8 cellular contexts compared by ENCODE assay signal in the genomic region with DNA sequence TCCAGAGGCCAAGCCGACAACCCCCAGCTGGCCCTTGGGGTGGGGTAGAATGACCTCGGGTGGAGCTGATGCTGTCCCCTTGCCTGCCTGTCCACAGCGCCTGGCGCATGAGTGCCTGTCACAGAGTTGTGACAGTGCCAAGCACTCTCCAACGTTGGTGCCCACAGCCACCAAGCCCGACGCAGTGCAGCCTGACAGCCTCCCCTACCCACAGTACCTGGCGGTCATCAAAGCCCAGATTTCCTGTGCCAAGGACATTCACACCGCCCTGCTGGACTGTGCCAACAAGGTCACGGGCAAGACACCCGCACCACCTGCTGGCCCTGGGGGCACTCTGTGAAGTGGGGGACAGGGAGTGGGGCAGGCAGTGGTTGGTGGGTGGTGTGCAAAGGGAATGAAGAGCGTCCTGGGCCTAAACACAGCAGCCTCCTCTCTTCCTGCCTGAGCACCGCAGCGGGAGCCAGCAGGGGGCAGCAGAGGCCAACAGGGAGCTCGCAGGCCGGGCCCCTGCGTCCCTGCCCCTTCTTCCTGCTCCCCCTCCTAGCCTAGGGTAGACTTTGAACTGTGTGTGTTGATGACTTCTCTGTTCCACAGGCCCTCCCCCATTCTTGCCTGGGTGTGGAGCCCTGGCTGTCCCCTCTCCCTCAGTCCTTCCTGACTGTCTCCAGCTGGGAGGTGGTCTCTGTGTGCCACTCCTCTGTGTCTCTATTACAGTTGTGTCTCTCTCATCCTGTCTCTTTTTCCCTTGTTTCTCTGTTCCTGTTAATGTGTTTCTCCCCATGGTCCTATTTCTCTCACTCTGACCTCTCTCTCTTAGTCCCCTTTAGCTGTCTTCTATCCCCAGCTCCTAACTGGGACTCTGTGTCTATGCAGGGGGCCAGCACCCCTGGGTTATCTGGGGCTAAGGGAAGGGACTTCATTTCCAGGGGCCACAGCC. TPM values are rescaled to one million over a fixed set of nuclear protein-coding genes. Genes with fewer than 3 reads are reported as not detected.
DNase-seq lines count a peak whose midpoint lies in the region; ATAC-seq and TF ChIP-seq lines count a peak whose summit lies in the region.

No MANE protein-coding gene starts in this region.

- H3K4me3 Mint-ChIP-seq in activated T-cell treated with anti-CD3 and anti-CD28 coated beads, Interleukin-2, amount 50 U/mL, for 4 hours: peak overlapping the region; percentile 64
- peak overlapping the region; percentile 55 to 84 (median 76) for H3K4me3 Mint-ChIP-seq in naive B cell
- peak overlapping the region; percentile 47 to 55 for H3K4me3 Mint-ChIP-seq in stimulated activated naive B cell treated with anti-CD40 and anti-IgM and Interleukin-4, amounts not matched to agents 10 μg/mL and 1 μg/mL and 100 μg/mL, for 72 hours

- intact Hi-C loops in A673 (cut with micrococcal nuclease; ENCODE audit: unreplicated experiment): loop anchor here (1.0 kb wide), 1 partner anchor 15 kb away; a partner anchor contains a TSS

- POLR2A ChIA-PET in A673 (lab: Charles Lee; ENCODE audit: low non-redundant PET): interaction anchor here (1.3 kb wide), 1 partner anchor 38 kb away, joined by 5 read pairs; a partner anchor contains a TSS

- ATAC-seq in GM18858 (IDR thresholded peaks at IDR 0.05; ENCODE audit: unreplicated experiment): peak; percentile 29
- ATAC-seq in activated T-cell treated with anti-CD3 and anti-CD28 coated beads, Interleukin-2, amount 50 U/mL, for 4 hours: peak; percentile 55 to 56
- peak; percentile 75 for ATAC-seq in esophagus mucosa
- peak; percentile 60 to 69 for ATAC-seq in naive B cell (ENCODE audit: low read depth in 2 of 2)
- peak; percentile 63 to 67 for ATAC-seq in stimulated activated naive B cell treated with anti-CD40 and anti-IgM and Interleukin-4, amounts not matched to agents 10 μg/mL and 1 μg/mL and 100 μg/mL, for 72 hours (replicated peaks)

- no peaks in the 10 kb centered on the region for H3K27me3 Mint-ChIP-seq in activated T-cell treated with anti-CD3 and anti-CD28 coated beads, Interleukin-2, amount 50 U/mL, for 4 hours (ENCODE audit: low read depth)
- H3K27me3 Mint-ChIP-seq in naive B cell: no peaks in the 10 kb centered on the region
- no peaks in the 10 kb centered on the region for H3K27me3 Mint-ChIP-seq in stimulated activated naive B cell treated with anti-CD40 and anti-IgM and Interleukin-4, amounts not matched to agents 10 μg/mL and 1 μg/mL and 100 μg/mL, for 72 hours

- no peak for TF ChIP-seq EP300 in Ishikawa (IDR thresholded peaks at IDR 0.05; ENCODE audit: borderline replicate concordance)

- H3K9me3 Mint-ChIP-seq in activated T-cell treated with anti-CD3 and anti-CD28 coated beads, Interleukin-2, amount 50 U/mL, for 4 hours: no peaks in the 10 kb centered on the region
- peaks cover 0 to 1% (median 0%) of the 10 kb centered on the region in 7 donors for H3K9me3 Mint-ChIP-seq in naive B cell
- H3K9me3 Mint-ChIP-seq in stimulated activated naive B cell treated with anti-CD40 and anti-IgM and Interleukin-4, amounts not matched to agents 10 μg/mL and 1 μg/mL and 100 μg/mL, for 72 hours: peaks cover 0 to 4% of the 10 kb centered on the region in 2 donors

- peak; percentile 82 for TF ChIP-seq RAD21 in Ishikawa (IDR thresholded peaks at IDR 0.05; ENCODE audit: low read depth)

- no peak overlapping the region for H3K4me3 ChIP-seq in A673 (ENCODE audit: low read depth, low read length, poor library complexity, severe bottlenecking)
- H3K4me3 ChIP-seq in Peyer's patch: peak overlapping the region in 2 of 4 donors; percentile 13 to 38

- H3K36me3 Mint-ChIP-seq in activated T-cell treated with anti-CD3 and anti-CD28 coated beads, Interleukin-2, amount 50 U/mL, for 4 hours (ENCODE audit: insufficient read depth): peaks cover 18% of the 10 kb centered on the region
- H3K36me3 Mint-ChIP-seq in naive B cell: peaks cover 0 to 7% of the 10 kb centered on the region in 2 donors
- H3K36me3 Mint-ChIP-seq in stimulated activated naive B cell treated with anti-CD40 and anti-IgM and Interleukin-4, amounts not matched to agents 10 μg/mL and 1 μg/mL and 100 μg/mL, for 72 hours: peaks cover 36 to 41% of the 10 kb centered on the region in 2 donors

- no TSS peak for BruUV-seq in A673 (replicated peaks; lab: Mats Ljungman, UMichigan)

- H3K27ac ChIP-seq in A673 (ENCODE audit: low read depth, low read length, poor library complexity, severe bottlenecking): peak overlapping the region; percentile 33
- peak overlapping the region; percentile 98 to 100 (median 100) for H3K27ac ChIP-seq in Peyer's patch

- peak; percentile 94 for TF ChIP-seq CTCF in A673 (conservative IDR thresholded peaks at IDR 0.05; ENCODE audit: low read depth, low read length)
- TF ChIP-seq CTCF in Peyer's patch (IDR thresholded peaks at IDR 0.05): peak; percentile 95 to 100 (median 99)

- peak; percentile 92 to 96 for TF ChIP-seq POLR2A in Peyer's patch (IDR thresholded peaks at IDR 0.05)

- H3K9me3 ChIP-seq in A673 (ENCODE audit: low read depth, low read length, poor library complexity, severe bottlenecking) (no peaks in the 10 kb centered on the region), Peyer's patch (no peaks in the 10 kb centered on the region)

- peaks cover 15% of the 10 kb centered on the region for H3K4me1 ChIP-seq in A673 (ENCODE audit: insufficient read depth, low read length, poor library complexity, severe bottlenecking)
- peaks cover 20 to 53% (median 41%) of the 10 kb centered on the region in 4 donors for H3K4me1 ChIP-seq in Peyer's patch

- DNase-seq in A673 (ENCODE audit: low spot score) (peak; percentile 91), Peyer's patch (peak; percentile 95 to 97 (median 97)), naive B cell (peak; percentile 91)
- DNase-seq in activated T-cell treated with anti-CD3 and anti-CD28 coated beads, Interleukin-2, amount 50 U/mL, for 4 hours: peak; percentile 96
- peak; percentile 84 for DNase-seq in stimulated activated naive B cell treated with anti-CD40 and anti-IgM and Interleukin-4, amounts not matched to agents 10 μg/mL and 1 μg/mL and 100 μg/mL, for 72 hours

- H3K36me3 ChIP-seq in A673 (ENCODE audit: insufficient read depth, low read length, poor library complexity, severe bottlenecking) (peaks cover 5% of the 10 kb centered on the region), Peyer's patch (peaks cover 0 to 29% (median 0%) of the 10 kb centered on the region in 3 donors)

- peak overlapping the region; percentile 92 to 100 (median 98) for H3K27ac Mint-ChIP-seq in naive B cell
- peak overlapping the region; percentile 93 for H3K27ac Mint-ChIP-seq in stimulated activated naive B cell treated with anti-CD40 and anti-IgM and Interleukin-4, amounts not matched to agents 10 μg/mL and 1 μg/mL and 100 μg/mL, for 72 hours

- no peaks in the 10 kb centered on the region for H3K27me3 ChIP-seq in A673 (replicated peaks; ENCODE audit: insufficient read depth, low read depth, low read length, poor library complexity)
- no peaks in the 10 kb centered on the region for H3K27me3 ChIP-seq in Peyer's patch

- peaks cover 63% of the 10 kb centered on the region for H3K4me1 Mint-ChIP-seq in activated T-cell treated with anti-CD3 and anti-CD28 coated beads, Interleukin-2, amount 50 U/mL, for 4 hours (ENCODE audit: low read depth)
- peaks cover 50 to 63% (median 62%) of the 10 kb centered on the region in 3 donors for H3K4me1 Mint-ChIP-seq in naive B cell
- peaks cover 55 to 80% of the 10 kb centered on the region in 2 donors for H3K4me1 Mint-ChIP-seq in stimulated activated naive B cell treated with anti-CD40 and anti-IgM and Interleukin-4, amounts not matched to agents 10 μg/mL and 1 μg/mL and 100 μg/mL, for 72 hours

- CTCF ChIA-PET in A673 (lab: Charles Lee): interaction anchor here (1.4 to 1.8 kb wide), 2 partner anchors 9 to 14 kb away, joined by 6 to 16 read pairs; a partner anchor contains a TSS

TF ChIP-seq in Ishikawa, 13 proteins besides CTCF, POLR2A, EP300 and RAD21 (continues in another document):
- no peak for TF ChIP-seq NFIC (IDR thresholded peaks at IDR 0.05)
- no peak for TF ChIP-seq TAF1 (IDR thresholded peaks at IDR 0.05; ENCODE audit: low read depth)
- no peak for TF ChIP-seq CEBPB (IDR thresholded peaks at IDR 0.05)
- TF ChIP-seq EGR1 (IDR thresholded peaks at IDR 0.05): no peak
- TF ChIP-seq TCF12 (IDR thresholded peaks at IDR 0.05; ENCODE audit: low read depth): no peak
- no peak for TF ChIP-seq ZBTB7A (IDR thresholded peaks at IDR 0.05; ENCODE audit: low read depth)

RNA-seq across cellular contexts. Expression of a gene that starts 6.5 kb away (rescaled TPM):
- total RNA-seq in A673 (2021) (37.1 and 41.9 TPM in 2 replicates), Peyer's patch (10 to 100 TPM; 25.4 to 52.8 (median 41.0) TPM), esophagus mucosa (21.4 TPM)
- 10 to 100 TPM; 39.5 to 43.1 (median 39.7) TPM for total RNA-seq in activated T-cell treated with anti-CD3 and anti-CD28 coated beads, Interleukin-2, amount 50 U/mL, for 4 hours
- 10 to 100 TPM; 31.9 to 68.1 (median 57.5) TPM for polyA plus RNA-seq in naive B cell (ENCODE audit: low read depth in 6 of 6)

RNA-seq across cellular contexts. Expression of a gene that starts 6.7 kb away (rescaled TPM):
- 70.2 and 73.3 TPM in 2 replicates for total RNA-seq in A673 (2021)
- total RNA-seq in Peyer's patch: 10 to 100 TPM; 22.2 to 47.3 (median 37.7) TPM
- total RNA-seq in activated T-cell treated with anti-CD3 and anti-CD28 coated beads, Interleukin-2, amount 50 U/mL, for 4 hours: 10 to 100 TPM; 48.0 to 50.8 (median 50.2) TPM
- total RNA-seq in esophagus mucosa: 29.5 TPM
- 10 to 100 TPM; 11.6 to 62.4 (median 41.0) TPM for polyA plus RNA-seq in naive B cell (ENCODE audit: low read depth in 6 of 6)

RNA-seq across cellular contexts. Expression of a gene that starts 9.0 kb away (rescaled TPM):
- total RNA-seq in A673 (2021) (7.1 and 8.1 TPM in 2 replicates), Peyer's patch (100 to 1,000 TPM; 183 to 682 (median 309) TPM), esophagus mucosa (141 TPM)
- 10 to 100 TPM; 39.5 to 50.8 (median 43.7) TPM for total RNA-seq in activated T-cell treated with anti-CD3 and anti-CD28 coated beads, Interleukin-2, amount 50 U/mL, for 4 hours
- 100 to 1,000 TPM; 291 to 784 (median 445) TPM for polyA plus RNA-seq in naive B cell (ENCODE audit: low read depth in 6 of 6)

RNA-seq across cellular contexts. Expression of a gene that starts 14.8 kb away (rescaled TPM):
- total RNA-seq in A673 (2021) (99.1 and 99.4 TPM in 2 replicates), Peyer's patch (10 to 100 TPM in 3 of 4 donors, 1 to 10 TPM in 1; 7.7 to 42.1 (median 16.1) TPM), esophagus mucosa (12.8 TPM)
- total RNA-seq in activated T-cell treated with anti-CD3 and anti-CD28 coated beads, Interleukin-2, amount 50 U/mL, for 4 hours: 10 to 100 TPM; 22.0 to 23.7 (median 22.0) TPM
- 1 to 10 TPM in 5 of 6 donors, not detected in 1; 2.5 to 8.3 (median 4.7) TPM for polyA plus RNA-seq in naive B cell (ENCODE audit: low read depth in 6 of 6)

RNA-seq across cellular contexts. Expression of a gene that starts 38.1 kb away (rescaled TPM):
- 1,898 and 1,963 TPM in 2 replicates for total RNA-seq in A673 (2021)
- total RNA-seq in Peyer's patch: 1,000 to 10,000 TPM in 1 of 4 donors, 100 to 1,000 TPM in 3; 443 to 1,406 (median 686) TPM
- 1,000 to 10,000 TPM; 3,250 to 3,505 (median 3,474) TPM for total RNA-seq in activated T-cell treated with anti-CD3 and anti-CD28 coated beads, Interleukin-2, amount 50 U/mL, for 4 hours
- 2,374 TPM for total RNA-seq in esophagus mucosa
- polyA plus RNA-seq in naive B cell (ENCODE audit: low read depth in 6 of 6): 1,000 to 10,000 TPM; 1,393 to 2,131 (median 1,793) TPM
